11 cellular contexts compared by ENCODE assay signal in genomic region chr3:42638339-42638842, GRCh38. TPM values are rescaled to one million over a fixed set of nuclear protein-coding genes. Genes with fewer than 3 reads are reported as not detected.
DNase-seq lines count a peak whose midpoint lies in the region; ATAC-seq lines count a peak whose summit lies in the region.
"Had no signal": no experiment of that assay in that cellular context is flagged by ENCODE, and none has a peak within 500 bp of the region (broad histone marks: within the 10 kb centered on the region; RNA-seq: fewer than 3 reads in every experiment).

No MANE protein-coding gene starts in this region.

- H3K4me3 ChIP-seq in CD4-positive, alpha-beta memory T cell (ENCODE audit: low read length in 2 of 2), result peak overlapping the region in 1 of 2 donors; percentile 21
- H3K4me3 ChIP-seq in naive thymus-derived CD4-positive, alpha-beta T cell (ENCODE audit: low read length), result peak overlapping the region; percentile 30

- no peaks in the 10 kb centered on the region for H3K27me3 ChIP-seq in CD4-positive, alpha-beta memory T cell (ENCODE audit: insufficient read depth, low read length)
- no peaks in the 10 kb centered on the region for H3K27me3 ChIP-seq in naive thymus-derived CD4-positive, alpha-beta T cell (ENCODE audit: control insufficient read depth in 2 of 2, insufficient read depth in 2 of 2, low read length in 2 of 2)

- peaks cover 36 to 46% of the 10 kb centered on the region in 2 donors for H3K36me3 Mint-ChIP-seq in CD4-positive, alpha-beta memory T cell
- H3K36me3 Mint-ChIP-seq in activated T-helper 17 cell treated with anti-CD3 and anti-CD28 coated beads, Interleukin-2, amount 50 U/mL, for 72 hours (ENCODE audit: low read depth), result peaks cover 17% of the 10 kb centered on the region
- peaks cover 5 to 32% (median 30%) of the 10 kb centered on the region in 5 donors for H3K36me3 Mint-ChIP-seq in naive thymus-derived CD4-positive, alpha-beta T cell

- peaks cover 11 to 23% (median 13%) of the 10 kb centered on the region in 4 donors for H3K4me1 Mint-ChIP-seq in CD4-positive, alpha-beta memory T cell
- peaks cover 20% of the 10 kb centered on the region for H3K4me1 Mint-ChIP-seq in activated T-helper 17 cell treated with anti-CD3 and anti-CD28 coated beads, Interleukin-2, amount 50 U/mL, for 72 hours
- peaks cover 0 to 24% (median 15%) of the 10 kb centered on the region in 7 donors for H3K4me1 Mint-ChIP-seq in naive thymus-derived CD4-positive, alpha-beta T cell
- H3K4me1 Mint-ChIP-seq: endodermal cell had no signal

- H3K4me3 Mint-ChIP-seq in CD4-positive, alpha-beta memory T cell, result no peak overlapping the region
- no peak overlapping the region for H3K4me3 Mint-ChIP-seq in activated T-helper 17 cell treated with anti-CD3 and anti-CD28 coated beads, Interleukin-2, amount 50 U/mL, for 72 hours
- no peak overlapping the region for H3K4me3 Mint-ChIP-seq in naive thymus-derived CD4-positive, alpha-beta T cell
- H3K4me3 Mint-ChIP-seq: endodermal cell had no signal

- H3K36me3 ChIP-seq in CD4-positive, alpha-beta memory T cell (ENCODE audit: insufficient read depth, low read length), result peaks cover 59% of the 10 kb centered on the region
- peaks cover 28 to 75% (median 31%) of the 10 kb centered on the region in 3 experiments for H3K36me3 ChIP-seq in naive thymus-derived CD4-positive, alpha-beta T cell (ENCODE audit: control insufficient read depth in 2 of 3, insufficient read depth in 3 of 3, low read length in 3 of 3)

- peak; percentile 65 to 78 (median 71) for DNase-seq in CD4-positive, alpha-beta memory T cell
- DNase-seq in naive thymus-derived CD4-positive, alpha-beta T cell, result peak in 8 of 9 donors; percentile 36 to 67 (median 54)
- DNase-seq in NCI-H2029 (lab: John Stamatoyannopoulos, UW) (no peak), NCI-H146 (lab: John Stamatoyannopoulos, UW) (no peak), NCI-H187 (lab: John Stamatoyannopoulos, UW) (no peak)
- DNase-seq: activated gamma-delta T cell, endodermal cell, SW 1271 had no signal

- ATAC-seq in HG02798 (IDR thresholded peaks at IDR 0.05; ENCODE audit: poor library complexity, unreplicated experiment) (peak; percentile 58), HG03442 (IDR thresholded peaks at IDR 0.05; ENCODE audit: unreplicated experiment) (no peak)
- peak; percentile 90 for ATAC-seq in activated T-helper 17 cell treated with anti-CD3 and anti-CD28 coated beads, Interleukin-2, amount 50 U/mL, for 72 hours (replicated peaks)
- ATAC-seq in naive thymus-derived CD4-positive, alpha-beta T cell, result peak; percentile 78

- intact Hi-C loops in CD4-positive, alpha-beta memory T cell (cut with micrococcal nuclease), result loop anchor here (1.0 kb wide), 2 partner anchors 38 to 56 kb away; partner anchors contain the start of gene NKTR
- intact Hi-C loops in naive thymus-derived CD4-positive, alpha-beta T cell (cut with micrococcal nuclease), result loop anchor here (1.0 to 5.0 kb wide), 8 partner anchors 14 to 134 kb away; partner anchors contain the start of genes NKTR (in 2 of the 2), CCDC13 (in 1 of the 2) and SS18L2 (in 1 of the 2)

- H3K27ac ChIP-seq in CD4-positive, alpha-beta memory T cell (ENCODE audit: low read depth, low read length), result peak overlapping the region; percentile 70
- peak overlapping the region; percentile 67 for H3K27ac ChIP-seq in naive thymus-derived CD4-positive, alpha-beta T cell (ENCODE audit: low read depth, low read length)

- H3K27me3 Mint-ChIP-seq in CD4-positive, alpha-beta memory T cell, result no peaks in the 10 kb centered on the region
- no peaks in the 10 kb centered on the region for H3K27me3 Mint-ChIP-seq in activated T-helper 17 cell treated with anti-CD3 and anti-CD28 coated beads, Interleukin-2, amount 50 U/mL, for 72 hours
- no peaks in the 10 kb centered on the region for H3K27me3 Mint-ChIP-seq in naive thymus-derived CD4-positive, alpha-beta T cell

- peaks cover 43% of the 10 kb centered on the region for H3K4me1 ChIP-seq in CD4-positive, alpha-beta memory T cell (ENCODE audit: insufficient read depth, low read length)
- peaks cover 28 to 32% of the 10 kb centered on the region in 2 donors for H3K4me1 ChIP-seq in naive thymus-derived CD4-positive, alpha-beta T cell (ENCODE audit: control insufficient read depth in 2 of 2, insufficient read depth in 2 of 2, low read length in 2 of 2)

- no peaks in the 10 kb centered on the region for H3K9me3 Mint-ChIP-seq in CD4-positive, alpha-beta memory T cell
- no peaks in the 10 kb centered on the region for H3K9me3 Mint-ChIP-seq in activated T-helper 17 cell treated with anti-CD3 and anti-CD28 coated beads, Interleukin-2, amount 50 U/mL, for 72 hours
- H3K9me3 Mint-ChIP-seq in naive thymus-derived CD4-positive, alpha-beta T cell, result no peaks in the 10 kb centered on the region
- H3K9me3 Mint-ChIP-seq: endodermal cell had no signal

- POLR2A ChIA-PET in CD4-positive, alpha-beta memory T cell (lab: Charles Lee; ENCODE audit: partially characterized antibody), result interaction anchor here (1.0 to 4.0 kb wide), 2 partner anchors 30 to 37 kb away, joined by 3 to 29 read pairs; partner anchors contain the start of gene NKTR
- POLR2A ChIA-PET in naive thymus-derived CD4-positive, alpha-beta T cell (lab: Charles Lee), result interaction anchor here (0.5 to 1.8 kb wide), 3 partner anchors 37 to 800 kb away, joined by 3 to 10 read pairs (median 5); partner anchors contain the start of genes NKTR and SS18L2

- CTCF ChIA-PET in CD4-positive, alpha-beta memory T cell (lab: Charles Lee; ENCODE audit: partially characterized antibody), result interaction anchor here (2.5 kb wide), 1 partner anchor 92 kb away, joined by 9 read pairs; no protein-coding TSS in a partner anchor
- CTCF ChIA-PET in naive thymus-derived CD4-positive, alpha-beta T cell (lab: Charles Lee), result no interaction called here

- no peak overlapping the region for H3K27ac Mint-ChIP-seq in CD4-positive, alpha-beta memory T cell
- H3K27ac Mint-ChIP-seq in activated T-helper 17 cell treated with anti-CD3 and anti-CD28 coated beads, Interleukin-2, amount 50 U/mL, for 72 hours, result no peak overlapping the region
- H3K27ac Mint-ChIP-seq in naive thymus-derived CD4-positive, alpha-beta T cell, result no peak overlapping the region
- H3K27ac Mint-ChIP-seq: endodermal cell had no signal

- no peaks in the 10 kb centered on the region for H3K9me3 ChIP-seq in CD4-positive, alpha-beta memory T cell (ENCODE audit: control insufficient read depth in 1 of 2, low read length in 2 of 2)
- no peaks in the 10 kb centered on the region for H3K9me3 ChIP-seq in naive thymus-derived CD4-positive, alpha-beta T cell (ENCODE audit: control insufficient read depth in 2 of 3, low read length in 3 of 3)

RNA-seq across cellular contexts. Expression of gene ZBTB47, which starts 15.1 kb away (rescaled TPM):
- 1 to 10 TPM; 1.4 to 1.8 TPM for total RNA-seq in CD4-positive, alpha-beta memory T cell
- polyA plus RNA-seq in CD4-positive, alpha-beta memory T cell, result not detected
- total RNA-seq in activated T-helper 17 cell treated with anti-CD3 and anti-CD28 coated beads, Interleukin-2, amount 50 U/mL, for 72 hours, result 1 to 10 TPM in 1 of 2 donors, under 1 TPM in 1; 0.19 to 1.2 TPM
- 1 to 10 TPM in 4 of 5 experiments, under 1 TPM in 1; 0.38 to 3.8 (median 1.6) TPM for total RNA-seq in naive thymus-derived CD4-positive, alpha-beta T cell
- polyA plus RNA-seq in naive thymus-derived CD4-positive, alpha-beta T cell, result not detected

RNA-seq across cellular contexts. Expression of gene NKTR, which starts 37.9 kb away (rescaled TPM):
- total RNA-seq in CD4-positive, alpha-beta memory T cell, result 100 to 1,000 TPM; 256 to 269 TPM
- polyA plus RNA-seq in CD4-positive, alpha-beta memory T cell, result 10 to 100 TPM in 1 of 2 donors, 1 to 10 TPM in 1; 8.9 to 23.2 TPM
- total RNA-seq in activated T-helper 17 cell treated with anti-CD3 and anti-CD28 coated beads, Interleukin-2, amount 50 U/mL, for 72 hours, result 100 to 1,000 TPM in 1 of 2 donors, 10 to 100 TPM in 1; 81.8 to 122 TPM
- total RNA-seq in naive thymus-derived CD4-positive, alpha-beta T cell, result 100 to 1,000 TPM; 110 to 275 (median 238) TPM
- polyA plus RNA-seq in naive thymus-derived CD4-positive, alpha-beta T cell, result 10 to 100 TPM; 10.9 to 12.0 TPM

RNA-seq across cellular contexts. Expression of gene KLHL40, which starts 46.9 kb away (rescaled TPM):
- total RNA-seq in CD4-positive, alpha-beta memory T cell, result not detected
- polyA plus RNA-seq in CD4-positive, alpha-beta memory T cell, result not detected
- total RNA-seq in activated T-helper 17 cell treated with anti-CD3 and anti-CD28 coated beads, Interleukin-2, amount 50 U/mL, for 72 hours, result not detected
- total RNA-seq in naive thymus-derived CD4-positive, alpha-beta T cell, result not detected
- polyA plus RNA-seq in naive thymus-derived CD4-positive, alpha-beta T cell, result not detected
- total RNA-seq: endodermal cell had no signal

RNA-seq across cellular contexts. Expression of gene SS18L2, which starts 47.7 kb away (rescaled TPM):
- total RNA-seq in CD4-positive, alpha-beta memory T cell, result 10 to 100 TPM; 51.0 to 61.9 TPM
- polyA plus RNA-seq in CD4-positive, alpha-beta memory T cell, result 100 to 1,000 TPM; 150 to 159 TPM
- 10 to 100 TPM; 55.7 to 69.8 TPM for total RNA-seq in activated T-helper 17 cell treated with anti-CD3 and anti-CD28 coated beads, Interleukin-2, amount 50 U/mL, for 72 hours
- total RNA-seq in naive thymus-derived CD4-positive, alpha-beta T cell, result 10 to 100 TPM; 31.3 to 60.9 (median 38.9) TPM
- 100 to 1,000 TPM in 1 of 2 donors, 10 to 100 TPM in 1; 75.6 to 117 TPM for polyA plus RNA-seq in naive thymus-derived CD4-positive, alpha-beta T cell

RNA-seq across cellular contexts. Expression of gene SEC22C, which starts 56.6 kb away (rescaled TPM):
- total RNA-seq in CD4-positive, alpha-beta memory T cell, result 10 to 100 TPM; 55.8 to 56.6 TPM
- 10 to 100 TPM; 53.1 to 70.3 TPM for polyA plus RNA-seq in CD4-positive, alpha-beta memory T cell
- 10 to 100 TPM; 32.3 to 46.9 TPM for total RNA-seq in activated T-helper 17 cell treated with anti-CD3 and anti-CD28 coated beads, Interleukin-2, amount 50 U/mL, for 72 hours
- total RNA-seq in naive thymus-derived CD4-positive, alpha-beta T cell, result 10 to 100 TPM; 39.7 to 54.8 (median 51.3) TPM
- polyA plus RNA-seq in naive thymus-derived CD4-positive, alpha-beta T cell, result 10 to 100 TPM; 38.0 to 50.4 TPM

Comparison
In these comparisons a context has a peak if more than half of its experiments do, and no peak if none do; other contexts are left out.
1. DNase-seq: peak in CD4-positive, alpha-beta memory T cell (5 of 5) and naive thymus-derived CD4-positive, alpha-beta T cell (8 of 9); none in NCI-H2029 (single experiment), NCI-H146 (single experiment) and NCI-H187 (0 of 2).